Comparison of ENCODE assay signal across 8 cellular contexts in the genomic region with DNA sequence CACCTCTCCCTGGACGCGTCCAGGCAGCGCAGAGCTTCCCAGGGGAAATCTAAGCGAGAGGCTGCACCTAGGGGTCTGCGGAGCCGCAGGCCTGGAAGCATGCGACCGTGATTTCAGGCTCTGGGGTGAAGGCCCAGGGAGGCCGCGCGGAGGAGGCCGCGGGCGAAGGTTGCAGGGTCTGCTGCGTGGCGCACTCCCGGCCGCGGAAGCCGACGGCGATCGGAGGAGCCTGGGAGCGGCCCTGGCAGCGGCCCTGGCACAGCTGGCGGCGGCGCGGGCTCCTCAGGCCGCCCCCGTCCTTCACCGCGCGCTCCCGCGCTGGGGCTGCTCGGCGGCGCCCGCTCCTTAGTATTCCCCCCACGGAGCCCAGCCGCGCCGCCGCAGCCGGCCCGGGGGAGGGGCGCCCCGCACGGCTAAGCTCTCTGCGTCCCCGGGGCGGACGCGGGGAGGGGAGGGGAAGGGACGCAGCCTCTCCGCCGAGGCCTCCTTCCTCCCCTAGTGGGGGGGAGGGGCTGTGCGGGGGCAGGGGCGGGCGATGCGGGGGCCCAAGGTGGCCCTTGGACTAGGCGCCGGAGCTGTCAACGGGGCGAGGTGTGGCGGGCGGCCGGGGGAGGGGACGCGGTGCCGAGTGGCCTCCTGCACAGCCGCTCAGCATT. TPM values are rescaled to one million over a fixed set of nuclear protein-coding genes. Genes with fewer than 3 reads are reported as not detected.
DNase-seq lines count a peak whose midpoint lies in the region; ATAC-seq and TF ChIP-seq lines count a peak whose summit lies in the region.

No MANE protein-coding gene starts in this region.

- H3K9ac ChIP-seq in iPS-20b (ENCODE audit: low read depth, low read length): peak overlapping the region; percentile 37; the same call in 1 of the 2 replicates

- intact Hi-C loops in gastrocnemius medialis (cut with DNase I; ENCODE audit: low total_unique reads): loop anchor here (1.0 kb wide), 1 partner anchor 129 kb away; the partner anchor contains the start of gene MAGEF1

- in situ Hi-C loops in astrocyte of the spinal cord (cut with HindIII; ENCODE audit: low sequenced_read_pairs) (no loop called here), gastrocnemius medialis (cut with MboI; ENCODE audit: low sequenced_read_pairs in 4 of 4) (no loop called here)

- H3K27ac ChIP-seq in iPS-20b (ENCODE audit: low read length) (no peak overlapping the region), gastrocnemius medialis (peak overlapping the region; percentile 62 to 81 (median 74))

- no peaks in the 10 kb centered on the region for H3K9me3 ChIP-seq in iPS-20b (ENCODE audit: insufficient read depth, low read depth, low read length)
- H3K9me3 ChIP-seq in gastrocnemius medialis: no peaks in the 10 kb centered on the region

- H3K36me3 ChIP-seq in iPS-20b (ENCODE audit: insufficient read depth, low read depth, low read length) (no peaks in the 10 kb centered on the region), gastrocnemius medialis (no peaks in the 10 kb centered on the region)

- H3K4me3 ChIP-seq in astrocyte of the spinal cord (ENCODE audit: low read depth, low read length) (peak overlapping the region; percentile 32), iPS-20b (ENCODE audit: low read length) (peak overlapping the region; percentile 68), gastrocnemius medialis (peak overlapping the region; percentile 61 to 72 (median 66))

- H3K4me1 ChIP-seq in iPS-20b (ENCODE audit: insufficient read depth, low read length) (peaks cover 18% of the 10 kb centered on the region; the same call in 1 of the 2 replicates), gastrocnemius medialis (no peaks in the 10 kb centered on the region)

- DNase-seq in HK-2 (ENCODE audit: unreplicated experiment): peak; percentile 25
- DNase-seq in astrocyte of the spinal cord (ENCODE audit: low read depth, low spot score): no peak
- DNase-seq in gastrocnemius medialis: no peak
- DNase-seq in cerebellar nuclear complex (lab: John Stamatoyannopoulos, UW): no peak
- no peak for DNase-seq in NCI-H226
- DNase-seq in activated effector memory CD4-positive, alpha-beta T cell treated with anti-CD3 and anti-CD28 coated beads, Interleukin-2, amount 50 U/mL, for 16 hours: no peak

- TF ChIP-seq POLR2A in gastrocnemius medialis (IDR thresholded peaks at IDR 0.05): no peak

- peak; percentile 50 to 51 for ATAC-seq in gastrocnemius medialis
- ATAC-seq in HG02642 (IDR thresholded peaks at IDR 0.05; ENCODE audit: poor library complexity, unreplicated experiment): no peak

- H3K27me3 ChIP-seq in iPS-20b (ENCODE audit: insufficient read depth, low read length) (peaks cover 96% of the 10 kb centered on the region), gastrocnemius medialis (no peaks in the 10 kb centered on the region)

- TF ChIP-seq CTCF in astrocyte of the spinal cord (IDR thresholded peaks at IDR 0.05; ENCODE audit: low read depth, low read length) (no peak), gastrocnemius medialis (IDR thresholded peaks at IDR 0.05 in 4 of 5, conservative IDR thresholded peaks at IDR 0.05 in 1 of 5) (no peak)

RNA-seq across cellular contexts. Expression of gene EPHB3, which starts 21.9 kb away (rescaled TPM):
- total RNA-seq in gastrocnemius medialis: under 1 TPM; 0.10 to 0.24 (median 0.12) TPM
